In the genomic region with DNA sequence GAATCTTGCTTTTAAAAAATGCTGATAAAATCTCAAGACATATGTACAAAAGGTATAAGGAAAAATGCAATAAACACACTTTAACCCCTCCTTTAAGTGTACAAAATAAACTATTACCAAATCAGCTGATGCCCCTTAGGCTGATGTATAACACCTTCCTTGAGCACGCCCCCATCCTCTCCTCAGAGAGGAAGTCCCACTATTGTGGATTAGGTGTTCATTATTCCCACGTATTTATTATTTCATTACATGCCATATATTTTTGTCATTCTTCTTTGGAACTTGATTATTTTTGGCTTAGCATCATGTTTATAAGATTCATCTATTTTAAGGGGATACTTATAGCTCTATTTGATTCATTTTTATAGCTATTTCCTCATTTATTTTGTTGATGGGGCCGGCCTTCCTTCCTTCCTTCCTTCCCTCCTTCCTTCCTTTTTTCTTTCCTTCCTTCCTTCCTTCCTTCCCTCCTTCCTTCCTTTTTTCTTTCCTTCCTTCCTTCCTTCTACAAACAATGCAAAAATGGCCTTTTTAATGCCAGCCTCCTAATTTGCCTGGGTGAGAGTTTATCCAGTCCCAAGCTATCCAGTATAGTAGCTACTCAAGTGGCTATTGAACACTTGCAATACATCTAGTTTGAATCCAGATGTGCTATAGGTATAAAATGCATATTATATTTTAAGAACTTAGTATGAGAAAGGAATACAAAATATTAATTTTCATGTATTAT, we compare ENCODE assay signal across 28 cellular contexts.
"Had no signal": no experiment of that assay in that cellular context is flagged by ENCODE, and none has a peak within 500 bp of the region (broad histone marks: within the 10 kb centered on the region; RNA-seq: fewer than 3 reads in every experiment).

No MANE protein-coding gene starts in this region.

- H3K9me3 ChIP-seq: lower lobe of right lung, psoas muscle, right atrium auricular region, right lobe of liver, testis, thyroid gland, transverse colon, upper lobe of left lung, vagina had no signal

- H3K9ac ChIP-seq: parathyroid adenoma had no signal

- ATAC-seq: left colon; naive thymus-derived CD8-positive, alpha-beta T cell; psoas muscle; right lobe of liver; stimulated activated memory B cell treated with anti-CD40 and anti-IgM and Interleukin-4, amounts not matched to agents 10 μg/mL and 1 μg/mL and 100 μg/mL, for 72 hours had no signal

- H3K27ac ChIP-seq: lower lobe of right lung, parathyroid adenoma, psoas muscle, right atrium auricular region, right lobe of liver, testis, thyroid gland, transverse colon, upper lobe of left lung, vagina had no signal

- H3K27me3 ChIP-seq: left lung, right atrium auricular region, right lobe of liver, testis, thyroid gland, transverse colon, upper lobe of left lung, vagina had no signal

- FAIRE-seq: islet of Langerhans had no signal

- DNase-seq: hypothalamus; immature natural killer cell; kidney; left colon; mammary epithelial cell; mesenchymal stem cell; naive thymus-derived CD8-positive, alpha-beta T cell; occipital lobe; psoas muscle; right lobe of liver; stimulated activated CD4-positive, alpha-beta T cell treated with anti-CD3 and anti-CD28 coated beads, Interleukin-1b, Interleukin-23, amount 100 ng/mL, for 48 hours; stimulated activated CD4-positive, alpha-beta T cell treated with anti-CD3 and anti-CD28 coated beads, Interleukin-2, amount 100 ng/mL, for 48 hours; stimulated activated CD4-positive, alpha-beta T cell treated with anti-CD3 and anti-CD28 coated beads, Interleukin-4, amount 100 ng/mL, for 4 hours; stimulated activated CD8-positive, alpha-beta memory T cell treated with anti-CD3 and anti-CD28 coated beads, Interleukin-4, amount 100 ng/mL, for 48 hours; stimulated activated naive CD4-positive, alpha-beta T cell treated with Interleukin-2 at 50 U/mL for 16 hours; stimulated activated naive CD8-positive, alpha-beta T cell treated with anti-CD3 and anti-CD28 coated beads, Interleukin-15, amount 100 ng/mL, for 72 hours; testis; thyroid gland; transverse colon had no signal

- H3K36me3 ChIP-seq: left lung, lower lobe of right lung, right atrium auricular region, right lobe of liver, thyroid gland, transverse colon, upper lobe of left lung, vagina had no signal

- H3K4me3 ChIP-seq: left lung, lower lobe of right lung, psoas muscle, right atrium auricular region, right lobe of liver, smooth muscle cell, testis, thyroid gland, transverse colon, upper lobe of left lung, vagina had no signal
